ENCODE assay signal across 8 cellular contexts in genomic region chr22:35350539-35351503, GRCh38. TPM values are rescaled to one million over a fixed set of nuclear protein-coding genes. Genes with fewer than 3 reads are reported as not detected.
DNase-seq lines count a peak whose midpoint lies in the region; ATAC-seq and TF ChIP-seq lines count a peak whose summit lies in the region.

No MANE protein-coding gene starts in this region.

- TF ChIP-seq EP300 in transverse colon (IDR thresholded peaks at IDR 0.05; ENCODE audit: low read depth), result no peak

- H3K36me3 ChIP-seq in adipocyte (ENCODE audit: control insufficient read depth, insufficient read depth, low read length, severe bottlenecking), result peaks cover 25% of the 10 kb centered on the region
- peaks cover 0 to 32% (median 14%) of the 10 kb centered on the region in 9 donors for H3K36me3 ChIP-seq in heart right ventricle
- no peaks in the 10 kb centered on the region for H3K36me3 ChIP-seq in transverse colon

- peak; percentile 78 for ATAC-seq in HG02759 (IDR thresholded peaks at IDR 0.05; ENCODE audit: unreplicated experiment)
- ATAC-seq in heart right ventricle, result peak; percentile 85 to 92 (median 90)

- intact Hi-C loops in heart right ventricle (cut with DNase I) (loop anchor here in 9 of 10 donors (1.0 to 10.0 kb wide), 10 partner anchors 54 to 774 kb away; partner anchors contain the start of gene MCM5 (in 1 of the 9)), transverse colon (cut with DNase I; ENCODE audit: low total_unique reads) (no loop called here)

- 1 to 2% methylated on average over 47 of the region's 47 CpGs for WGBS in heart right ventricle, 2 donors
- 1 to 40% methylated on average over 1 to 28 of the region's 47 CpGs for WGBS in transverse colon (ENCODE audit: low coverage in 1 of 2), 2 donors

- H3K4me1 ChIP-seq in adipocyte (ENCODE audit: control insufficient read depth, insufficient read depth, low read length) (peaks cover 23% of the 10 kb centered on the region), heart right ventricle (peaks cover 0 to 48% (median 13%) of the 10 kb centered on the region in 9 donors), transverse colon (peaks cover 8 to 25% (median 19%) of the 10 kb centered on the region in 4 donors)

- TF ChIP-seq CTCF in GM10266 (IDR thresholded peaks at IDR 0.05; ENCODE audit: control insufficient read depth, insufficient read depth, low read depth, missing control alignments), result peak; percentile 94
- TF ChIP-seq CTCF in heart right ventricle (IDR thresholded peaks at IDR 0.05), result peak; percentile 75 to 97 (median 94)
- peak; percentile 84 to 97 (median 87) for TF ChIP-seq CTCF in transverse colon (IDR thresholded peaks at IDR 0.05)

- H3K9ac ChIP-seq in adipocyte (ENCODE audit: low read length), result peak overlapping the region; percentile 90

- in situ Hi-C loops in transverse colon (cut with MboI; ENCODE audit: low pct_ligation_motif_present in 1 of 4, low pct_unique_long_range_greater_than_20kb in 1 of 4, low sequenced_read_pairs in 3 of 4), result loop anchor here in 2 of 4 donors (5.0 to 10.0 kb wide), 4 partner anchors 54 to 774 kb away; partner anchors contain the start of gene MCM5 (in 1 of the 2)

- H3K27ac ChIP-seq in heart right ventricle (peak overlapping the region in 8 of 10 donors; percentile 53 to 90 (median 73)), transverse colon (peak overlapping the region; percentile 62 to 87 (median 79))

- H3K27me3 ChIP-seq in adipocyte (replicated peaks; ENCODE audit: control insufficient read depth, insufficient read depth, low read length), result no peaks in the 10 kb centered on the region
- no peaks in the 10 kb centered on the region for H3K27me3 ChIP-seq in heart right ventricle
- no peaks in the 10 kb centered on the region for H3K27me3 ChIP-seq in transverse colon

- DNase-seq in GM10266 (ENCODE audit: extremely low spot score) (peak; percentile 93), NCI-H1417 (lab: John Stamatoyannopoulos, UW) (peak; percentile 75 to 90 (median 76)), SW480 (ENCODE audit: low spot score) (peak; percentile 82), adipocyte (ENCODE audit: low read depth) (peak; percentile 96), heart right ventricle (peak; percentile 92 to 93), pons (ENCODE audit: low spot score) (peak; percentile 82), transverse colon (peak; percentile 95)

- TF ChIP-seq POLR2A in transverse colon (IDR thresholded peaks at IDR 0.05), result peak; percentile 32

- H3K9me3 ChIP-seq in adipocyte (ENCODE audit: control insufficient read depth, low read length) (no peaks in the 10 kb centered on the region), heart right ventricle (no peaks in the 10 kb centered on the region), transverse colon (no peaks in the 10 kb centered on the region)

- H3K4me3 ChIP-seq in adipocyte (ENCODE audit: low read length) (peak overlapping the region; percentile 87), heart right ventricle (peak overlapping the region in 9 of 10 donors; percentile 39 to 65 (median 61)), transverse colon (peak overlapping the region; percentile 29 to 58 (median 41))

RNA-seq across cellular contexts. Expression of gene HMOX1, which starts 30.1 kb away (rescaled TPM):
- total RNA-seq in heart right ventricle, result 10 to 100 TPM in 1 of 10 donors, 1 to 10 TPM in 9; 1.6 to 68.0 (median 4.3) TPM
- polyA plus RNA-seq in heart right ventricle, result 1 to 10 TPM; 3.5 to 4.9 TPM
- 100 to 1,000 TPM in 1 of 4 donors, 10 to 100 TPM in 2, under 1 TPM in 1; 1.00 to 172 (median 42.7) TPM for total RNA-seq in transverse colon

RNA-seq across cellular contexts. Expression of gene MCM5, which starts 49.1 kb away (rescaled TPM):
- total RNA-seq in heart right ventricle (10 to 100 TPM in 7 of 10 donors, 1 to 10 TPM in 3; 7.0 to 21.4 (median 11.2) TPM), transverse colon (10 to 100 TPM; 11.6 to 26.6 (median 13.3) TPM)
- polyA plus RNA-seq in heart right ventricle, result 10 to 100 TPM in 1 of 2 donors, 1 to 10 TPM in 1; 5.7 to 15.1 TPM

RNA-seq across cellular contexts. Expression of gene TOM1, which starts 51.1 kb away (rescaled TPM):
- 10 to 100 TPM; 51.1 to 72.5 (median 62.6) TPM for total RNA-seq in heart right ventricle
- polyA plus RNA-seq in heart right ventricle, result 10 to 100 TPM; 55.0 to 64.6 TPM
- 100 to 1,000 TPM in 2 of 4 donors, 10 to 100 TPM in 2; 56.3 to 183 (median 104) TPM for total RNA-seq in transverse colon

Comparison
In these comparisons a context has a peak if more than half of its experiments do, and no peak if none do; other contexts are left out.
1. Peak in every context shown above with its lines: DNase-seq, ATAC-seq, H3K4me3 ChIP-seq and H3K27ac ChIP-seq.